10 cellular contexts compared by ENCODE assay signal in genomic region chr2:3493610-3493997, GRCh38. TPM values are rescaled to one million over a fixed set of nuclear protein-coding genes. Genes with fewer than 3 reads are reported as not detected.
DNase-seq lines count a peak whose midpoint lies in the region; TF ChIP-seq lines count a peak whose summit lies in the region.
"Had no signal": no experiment of that assay in that cellular context is flagged by ENCODE, and none has a peak within 500 bp of the region (broad histone marks: within the 10 kb centered on the region; RNA-seq: fewer than 3 reads in every experiment).

No MANE protein-coding gene starts in this region.

- no peaks in the 10 kb centered on the region for H3K4me1 ChIP-seq in colonic mucosa

- no peak overlapping the region for H3K4me3 ChIP-seq in colonic mucosa

- H3K9me3 ChIP-seq in colonic mucosa = no peaks in the 10 kb centered on the region

- H3K27me3 ChIP-seq in colonic mucosa = no peaks in the 10 kb centered on the region

- no peak for TF ChIP-seq CTCF in colonic mucosa (IDR thresholded peaks at IDR 0.05)

- no peak overlapping the region for H3K9ac ChIP-seq in colonic mucosa (ENCODE audit: low read depth in 2 of 2, low read length in 2 of 2)

- DNase-seq in DMS 273 (lab: John Stamatoyannopoulos, UW; ENCODE audit: unreplicated experiment) (peak; percentile 23), DMS 273 treated with DMSO at 0.1 percent for 48 hours (lab: John Stamatoyannopoulos, UW) (no peak), colonic mucosa (peak; percentile 38), lung microvascular endothelial cell (ENCODE audit: low read depth in 2 of 2) (peak; percentile 30 to 68), ureter (ENCODE audit: low spot score) (peak; percentile 69), AML-193 (lab: John Stamatoyannopoulos, UW) (no peak), NK-92 (lab: John Stamatoyannopoulos, UW; ENCODE audit: unreplicated experiment) (no peak), GM19238 (ENCODE audit: insufficient read length, low spot score) (no peak)
- DNase-seq: NCI-H2107 had no signal

- peaks cover 7% of the 10 kb centered on the region for H3K36me3 ChIP-seq in colonic mucosa

- intact Hi-C loops in colonic mucosa (cut with DNase I) = no loop called here

- H3K27ac ChIP-seq in colonic mucosa = no peak overlapping the region
- H3K27ac ChIP-seq: 22Rv1 had no signal

RNA-seq across cellular contexts. Expression of gene ADI1, which starts 25.7 kb away (rescaled TPM):
- total RNA-seq in colonic mucosa = 10 to 100 TPM; 83.2 to 83.5 TPM
- 45.1 and 56.5 TPM in 2 replicates for total RNA-seq in lung microvascular endothelial cell
- total RNA-seq in ureter = 42.0 TPM

Comparison
In these comparisons a context has a peak if more than half of its experiments do, and no peak if none do; other contexts are left out.
1. DNase-seq: peak in DMS 273 (single experiment), colonic mucosa (single experiment), lung microvascular endothelial cell (2 of 2) and ureter (single experiment); none in DMS 273 treated with DMSO at 0.1 percent for 48 hours (single experiment), AML-193 (0 of 2), NK-92 (single experiment) and GM19238 (single experiment).